In genomic region chr1:231590453-231591198, GRCh38 we compare ENCODE assay signal across 7 cellular contexts.
DNase-seq lines count a peak whose midpoint lies in the region; ATAC-seq lines count a peak whose summit lies in the region.

No MANE protein-coding gene starts in this region.

- peak; percentile 73 for ATAC-seq in HG03066 (IDR thresholded peaks at IDR 0.05; ENCODE audit: low read depth, unreplicated experiment)
- ATAC-seq in HG03025 (IDR thresholded peaks at IDR 0.05; ENCODE audit: low FRiP score, unreplicated experiment), result no peak

- H3K4me3 ChIP-seq in skeletal muscle cell (ENCODE audit: low read depth, low read length), result no peak overlapping the region

- DNase-seq in GF-D8 (lab: John Stamatoyannopoulos, UW), result peak; percentile 58
- peak; percentile 78 for DNase-seq in OCI-M1 (lab: John Stamatoyannopoulos, UW)
- DNase-seq in amygdala (lab: John Stamatoyannopoulos, UW), result peak in 29 of 56 donors; percentile 3 to 66 (median 26)
- DNase-seq in hippocampal formation (lab: John Stamatoyannopoulos, UW), result peak; percentile 37 to 62
- DNase-seq in skeletal muscle cell (ENCODE audit: low read depth), result peak; percentile 31

Comparison
In these comparisons a context has a peak if more than half of its experiments do, and no peak if none do; other contexts are left out.
1. DNase-seq: peak in every context shown above with its lines; median percentile 78 in OCI-M1; 58 in GF-D8; 50 in hippocampal formation; 31 in skeletal muscle cell; 26 in amygdala.